28 cellular contexts compared by ENCODE assay signal in genomic region chr2:238693337-238694093, GRCh38.
"Had no signal": no experiment of that assay in that cellular context is flagged by ENCODE, and none has a peak within 500 bp of the region (broad histone marks: within the 10 kb centered on the region; RNA-seq: fewer than 3 reads in every experiment).

No MANE protein-coding gene starts in this region.

- H3K27me3 Mint-ChIP-seq: activated CD4-positive, alpha-beta memory T cell treated with anti-CD3 and anti-CD28 coated beads, Interleukin-2, amount 10 ng/mL, durations not matched to agents 7 days and 5 days had no signal

- H3K36me3 Mint-ChIP-seq: activated naive CD4-positive, alpha-beta T cell treated with anti-CD3 and anti-CD28 coated beads, Interleukin-2, amount 50 U/mL, for 72 hours had no signal

- H3K4me1 Mint-ChIP-seq: activated CD4-positive, alpha-beta memory T cell treated with anti-CD3 and anti-CD28 coated beads, Interleukin-2, amount 10 ng/mL, durations not matched to agents 7 days and 5 days had no signal

- H3K4me3 ChIP-seq: adrenal gland, body of pancreas, MG63, Peyer's patch, SJSA1 had no signal

- H3K9me3 Mint-ChIP-seq: activated CD4-positive, alpha-beta memory T cell treated with anti-CD3 and anti-CD28 coated beads, Interleukin-2, amount 10 ng/mL, durations not matched to agents 7 days and 5 days; activated naive CD4-positive, alpha-beta T cell treated with anti-CD3 and anti-CD28 coated beads for 36 hours; activated naive CD4-positive, alpha-beta T cell treated with anti-CD3 and anti-CD28 coated beads, Interleukin-2, amount 50 U/mL, for 72 hours; activated T-cell treated with anti-CD3 and anti-CD28 coated beads, Interleukin-2, amount 50 U/mL, for 4 hours; activated T-helper 1 cell treated with anti-CD3 and anti-CD28 coated beads, Interleukin-12 subunit alpha, Interleukin-12 subunit beta, Interleukin-2, Interleukin-4 antibody, amounts not matched to agents 30 ng/mL and 10 ng/mL and 1 ng/mL, durations not matched to agents 14 hours and 24 hours and 36 hours; T-helper 1 cell treated with Interleukin-12 subunit alpha and Interleukin-12 subunit beta and Interleukin-4 antibody, amounts not matched to agents 30 μg/mL and 1 μg/mL, for 36 hours; T-helper 2 cell treated with Interferon-gamma antibody and Interleukin-4, amounts not matched to agents 5 μg/mL and 100 μg/mL, for 36 hours had no signal

- H3K27me3 ChIP-seq: adrenal gland, body of pancreas, MG63, Peyer's patch, SJSA1 had no signal

- H3K9me3 ChIP-seq: adrenal gland, body of pancreas, MG63, Peyer's patch, SJSA1, SK-N-SH had no signal

- H3K4me3 Mint-ChIP-seq: activated CD4-positive, alpha-beta memory T cell treated with anti-CD3 and anti-CD28 coated beads, Interleukin-2, amount 10 ng/mL, durations not matched to agents 7 days and 5 days; activated naive CD4-positive, alpha-beta T cell treated with anti-CD3 and anti-CD28 coated beads for 36 hours; activated T-cell treated with anti-CD3 and anti-CD28 coated beads, Interleukin-2, amount 50 U/mL, for 4 hours; activated T-helper 1 cell treated with anti-CD3 and anti-CD28 coated beads, Interleukin-12 subunit alpha, Interleukin-12 subunit beta, Interleukin-2, Interleukin-4 antibody, amounts not matched to agents 30 ng/mL and 10 ng/mL and 1 ng/mL, durations not matched to agents 14 hours and 24 hours and 36 hours; T-helper 1 cell treated with Interleukin-12 subunit alpha and Interleukin-12 subunit beta and Interleukin-4 antibody, amounts not matched to agents 30 μg/mL and 1 μg/mL, for 36 hours; T-helper 2 cell treated with Interferon-gamma antibody and Interleukin-4, amounts not matched to agents 5 μg/mL and 100 μg/mL, for 36 hours had no signal

- DNase-seq: activated CD4-positive, alpha-beta memory T cell treated with anti-CD3 and anti-CD28 coated beads, Interleukin-2, amount 10 ng/mL, durations not matched to agents 7 days and 5 days; activated CD4-positive, alpha-beta T cell treated with anti-CD3 and anti-CD28 coated beads for 4 hours; activated gamma-delta T cell treated with Interleukin-2 at 50 U/mL for 16 hours; activated naive CD4-positive, alpha-beta T cell treated with anti-CD3 and anti-CD28 coated beads for 36 hours; activated T-cell treated with anti-CD3 and anti-CD28 coated beads, Interleukin-2, amount 50 U/mL, for 4 hours; adrenal gland; body of pancreas; caudate nucleus; Karpas-422; KBM-7; MG63; NCI-H1048; NCI-H1105 treated with DMSO at 0.1 percent for 48 hours; NCI-H1436; NCI-H1694 treated with DMSO at 0.1 percent for 48 hours; NCI-H2029; NCI-H345; NCI-H524 treated with DMSO at 0.1 percent for 48 hours; PC-3; Peyer's patch; RPMI8226; SHP77 treated with DMSO at 0.1 percent for 48 hours; SK-N-SH had no signal

- H3K36me3 ChIP-seq: adrenal gland, MG63, Peyer's patch, SJSA1 had no signal

- H3K9ac ChIP-seq: SK-N-SH had no signal

- H3K27ac ChIP-seq: adrenal gland, body of pancreas, Peyer's patch, SJSA1 had no signal

- H3K4me1 ChIP-seq: adrenal gland, body of pancreas, Peyer's patch had no signal

- H3K27ac Mint-ChIP-seq: activated CD4-positive, alpha-beta memory T cell treated with anti-CD3 and anti-CD28 coated beads, Interleukin-2, amount 10 ng/mL, durations not matched to agents 7 days and 5 days; activated naive CD4-positive, alpha-beta T cell treated with anti-CD3 and anti-CD28 coated beads for 36 hours; activated naive CD4-positive, alpha-beta T cell treated with anti-CD3 and anti-CD28 coated beads, Interleukin-2, amount 50 U/mL, for 72 hours; activated T-helper 1 cell treated with anti-CD3 and anti-CD28 coated beads, Interleukin-12 subunit alpha, Interleukin-12 subunit beta, Interleukin-2, Interleukin-4 antibody, amounts not matched to agents 30 ng/mL and 10 ng/mL and 1 ng/mL, durations not matched to agents 14 hours and 24 hours and 36 hours; T-helper 1 cell treated with Interleukin-12 subunit alpha and Interleukin-12 subunit beta and Interleukin-4 antibody, amounts not matched to agents 30 μg/mL and 1 μg/mL, for 36 hours; T-helper 2 cell treated with Interferon-gamma antibody and Interleukin-4, amounts not matched to agents 5 μg/mL and 100 μg/mL, for 36 hours had no signal

- H3K4me2 ChIP-seq: SK-N-SH had no signal
